ENCODE assay signal across 8 cellular contexts in the genomic region with DNA sequence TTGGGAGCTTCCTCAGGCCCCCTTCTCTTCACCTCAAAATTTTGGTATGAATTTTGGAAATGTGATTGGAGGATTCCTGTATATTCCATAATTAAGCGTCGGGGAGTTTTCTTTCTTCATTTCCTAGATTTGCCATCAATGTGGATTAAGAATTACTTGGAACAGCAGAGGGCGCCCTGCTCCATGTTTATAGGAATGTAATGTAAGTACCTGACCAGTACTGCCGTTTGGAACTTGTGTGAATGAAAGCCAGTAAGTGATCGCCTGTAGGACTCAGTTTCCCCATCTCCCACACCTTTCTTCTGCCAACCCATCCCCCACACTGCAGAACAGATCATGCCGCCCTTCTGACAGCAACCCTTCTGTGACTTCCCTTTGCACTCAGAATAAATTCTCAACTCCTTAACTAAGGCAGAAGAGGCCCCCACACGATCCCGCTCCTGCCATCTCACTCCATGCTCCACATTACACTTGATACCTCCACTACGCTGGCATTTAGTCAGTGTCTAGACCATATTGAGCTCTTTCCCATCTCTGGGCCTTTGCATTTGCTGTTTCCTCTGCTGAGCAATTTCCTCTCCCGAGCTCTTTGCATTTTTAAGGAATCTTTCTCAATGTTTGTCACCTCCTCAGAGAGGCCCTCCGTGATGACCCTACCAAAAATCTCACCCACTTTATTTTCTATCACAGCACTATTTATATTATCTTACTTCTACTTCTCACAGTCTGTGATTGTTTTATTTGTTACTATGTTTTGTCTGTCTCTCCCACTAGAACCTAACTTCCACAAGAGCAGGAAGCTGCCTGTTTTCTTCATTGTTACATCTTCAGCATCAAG.
DNase-seq lines count a peak whose midpoint lies in the region; ATAC-seq, FAIRE-seq and TF ChIP-seq lines count a peak whose summit lies in the region.

No MANE protein-coding gene starts in this region.

- TF ChIP-seq POLR2A in H54 (IDR thresholded peaks at IDR 0.05; ENCODE audit: low read depth, low read length) = no peak

- peak; percentile 52 for FAIRE-seq in H54 (lab: Jason Lieb, UNC)

- H3K4me3 ChIP-seq in CD4-positive, CD25-positive, alpha-beta regulatory T cell (ENCODE audit: low read depth, low read length) = no peak overlapping the region
- H3K4me3 ChIP-seq in dorsolateral prefrontal cortex (peak overlapping the region in 1 of 59 donors; percentile 21), lung (no peak overlapping the region)

- no peak overlapping the region for H3K27ac Mint-ChIP-seq in CD4-positive, CD25-positive, alpha-beta regulatory T cell
- H3K27ac Mint-ChIP-seq in activated T-helper 17 cell treated with anti-CD3 and anti-CD28 coated beads, Interleukin-2, amount 50 U/mL, for 72 hours = no peak overlapping the region

- TF ChIP-seq CTCF in dorsolateral prefrontal cortex (IDR thresholded peaks at IDR 0.05 in 54 of 56, conservative IDR thresholded peaks at IDR 0.05 in 2 of 56; ENCODE audit: low read depth in 1 of 56, partially characterized antibody in 56 of 56) (peak; percentile 70 to 92 (median 80)), lung (IDR thresholded peaks at IDR 0.05; ENCODE audit: control extremely low read depth, extremely low read depth) (peak; percentile 75)

- no peaks in the 10 kb centered on the region for H3K9me3 ChIP-seq in CD4-positive, CD25-positive, alpha-beta regulatory T cell (ENCODE audit: control insufficient read depth in 2 of 2, low read length in 2 of 2)
- no peaks in the 10 kb centered on the region for H3K9me3 ChIP-seq in lung (ENCODE audit: control insufficient read depth in 2 of 2, insufficient read depth in 1 of 2, low read length in 1 of 2)

- H3K27me3 ChIP-seq in CD4-positive, CD25-positive, alpha-beta regulatory T cell (ENCODE audit: control insufficient read depth, insufficient read depth, low read length) = no peaks in the 10 kb centered on the region
- peaks cover 0 to 4% (median 0%) of the 10 kb centered on the region in 45 donors for H3K27me3 ChIP-seq in dorsolateral prefrontal cortex
- no peaks in the 10 kb centered on the region for H3K27me3 ChIP-seq in lung (ENCODE audit: control insufficient read depth, insufficient read depth)

- peaks cover 45% of the 10 kb centered on the region for H3K27me3 Mint-ChIP-seq in CD4-positive, CD25-positive, alpha-beta regulatory T cell
- H3K27me3 Mint-ChIP-seq in activated T-helper 17 cell treated with anti-CD3 and anti-CD28 coated beads, Interleukin-2, amount 50 U/mL, for 72 hours = peaks cover 10% of the 10 kb centered on the region

- H3K4me1 Mint-ChIP-seq in CD4-positive, CD25-positive, alpha-beta regulatory T cell = peaks cover 0 to 7% (median 2%) of the 10 kb centered on the region in 4 donors
- H3K4me1 Mint-ChIP-seq in activated T-helper 17 cell treated with anti-CD3 and anti-CD28 coated beads, Interleukin-2, amount 50 U/mL, for 72 hours = no peaks in the 10 kb centered on the region

- ATAC-seq in CD4-positive, CD25-positive, alpha-beta regulatory T cell (ENCODE audit: low read depth in 2 of 2) = peak in 1 of 2 donors; percentile 37
- ATAC-seq in lung (ENCODE audit: insufficient read depth, low FRiP score) = no peak
- no peak for ATAC-seq in activated T-helper 17 cell treated with anti-CD3 and anti-CD28 coated beads, Interleukin-2, amount 50 U/mL, for 72 hours (replicated peaks)

- no peak overlapping the region for H3K4me3 Mint-ChIP-seq in CD4-positive, CD25-positive, alpha-beta regulatory T cell
- no peak overlapping the region for H3K4me3 Mint-ChIP-seq in activated T-helper 17 cell treated with anti-CD3 and anti-CD28 coated beads, Interleukin-2, amount 50 U/mL, for 72 hours

- 27% methylated on average over 11 of the region's 11 CpGs for WGBS in lung, 2 donors

- DNase-seq in CD4-positive, CD25-positive, alpha-beta regulatory T cell = peak; percentile 39 to 77 (median 52)
- no peak for DNase-seq in H54 (ENCODE audit: insufficient read length, low spot score)
- DNase-seq in NCI-H510A (lab: John Stamatoyannopoulos, UW) = peak; percentile 47
- DNase-seq in activated CD4-positive, alpha-beta T cell treated with anti-CD3 and anti-CD28 coated beads, Interleukin-2, amount 50 U/mL, for 1 hour = peak; percentile 67
- DNase-seq in dorsolateral prefrontal cortex = peak in 9 of 10 donors; percentile 34 to 95 (median 76)
- peak; percentile 85 for DNase-seq in lung (ENCODE audit: low spot score)
- DNase-seq in stimulated activated CD8-positive, alpha-beta memory T cell treated with anti-CD3 and anti-CD28 coated beads, Interleukin-12 subunit alpha, Interleukin-12 subunit beta, amount 100 ng/mL, for 1 hour (ENCODE audit: low read depth) = peak; percentile 62

- H3K36me3 ChIP-seq in CD4-positive, CD25-positive, alpha-beta regulatory T cell (ENCODE audit: control insufficient read depth, insufficient read depth, low read length) = no peaks in the 10 kb centered on the region
- H3K36me3 ChIP-seq in lung (ENCODE audit: control insufficient read depth in 2 of 2, insufficient read depth in 2 of 2, low read length in 2 of 2) = no peaks in the 10 kb centered on the region

- H3K27ac ChIP-seq in CD4-positive, CD25-positive, alpha-beta regulatory T cell (ENCODE audit: insufficient read depth, low read length, poor library complexity, severe bottlenecking) = no peak overlapping the region
- H3K27ac ChIP-seq in dorsolateral prefrontal cortex (no peak overlapping the region), lung (ENCODE audit: low read depth in 1 of 2, low read length in 1 of 2) (no peak overlapping the region)

- H3K4me1 ChIP-seq in CD4-positive, CD25-positive, alpha-beta regulatory T cell (ENCODE audit: control insufficient read depth, insufficient read depth, low read length, poor library complexity, severe bottlenecking) = no peaks in the 10 kb centered on the region
- peaks cover 3 to 12% of the 10 kb centered on the region in 2 donors for H3K4me1 ChIP-seq in lung (ENCODE audit: control insufficient read depth in 2 of 2, insufficient read depth in 2 of 2, low read length in 2 of 2)

- H3K9me3 Mint-ChIP-seq in CD4-positive, CD25-positive, alpha-beta regulatory T cell = no peaks in the 10 kb centered on the region
- no peaks in the 10 kb centered on the region for H3K9me3 Mint-ChIP-seq in activated T-helper 17 cell treated with anti-CD3 and anti-CD28 coated beads, Interleukin-2, amount 50 U/mL, for 72 hours

- H3K36me3 Mint-ChIP-seq in CD4-positive, CD25-positive, alpha-beta regulatory T cell = no peaks in the 10 kb centered on the region
- no peaks in the 10 kb centered on the region for H3K36me3 Mint-ChIP-seq in activated T-helper 17 cell treated with anti-CD3 and anti-CD28 coated beads, Interleukin-2, amount 50 U/mL, for 72 hours (ENCODE audit: low read depth)

- intact Hi-C loops in dorsolateral prefrontal cortex (cut with DNase I) = loop anchor here (2.0 to 10.0 kb wide), 6 partner anchors 303 to 557 kb away; no protein-coding TSS in a partner anchor
